ENCODE assay signal across 1 cellular context in the genomic region with DNA sequence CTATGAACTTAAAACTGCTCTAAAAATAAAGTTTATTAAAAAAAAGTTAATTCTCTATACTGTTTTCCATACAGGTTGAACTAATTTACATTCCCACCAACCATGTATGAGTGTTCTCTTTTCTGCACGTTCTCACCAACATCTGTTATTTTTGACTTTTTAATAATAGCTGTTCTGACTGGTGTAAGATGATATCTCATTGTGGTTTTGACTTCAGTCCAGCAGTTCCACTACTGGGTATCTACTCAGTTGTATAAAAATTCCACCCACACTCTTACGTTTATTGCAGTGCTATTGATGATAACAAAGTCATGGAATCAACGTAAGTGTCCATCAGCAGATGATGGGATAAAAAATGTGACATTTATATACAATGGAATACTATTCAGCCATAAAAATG.
TF ChIP-seq lines count a peak whose summit lies in the region.

No MANE protein-coding gene starts in this region.

TF ChIP-seq in IMR-90, 13 proteins besides CTCF, POLR2A, EP300 and RAD21:
- TF ChIP-seq BHLHE40 (IDR thresholded peaks at IDR 0.05; ENCODE audit: low read depth, low read length) (no peak), CEBPB (IDR thresholded peaks at IDR 0.05; ENCODE audit: low read depth, low read length) (no peak), FOS (IDR thresholded peaks at IDR 0.05; ENCODE audit: low read depth, low read length) (no peak), NFE2L2 (IDR thresholded peaks at IDR 0.05; ENCODE audit: low read depth, low read length) (no peak), ELK1 (IDR thresholded peaks at IDR 0.05; ENCODE audit: borderline replicate concordance, low read depth, low read length) (no peak), SMC3 (IDR thresholded peaks at IDR 0.05; ENCODE audit: low read depth, low read length) (no peak), RCOR1 (IDR thresholded peaks at IDR 0.05; ENCODE audit: insufficient replicate concordance, low read length) (no peak), CHD1 (IDR thresholded peaks at IDR 0.05; ENCODE audit: low read depth, low read length) (no peak)
